In the genomic region with DNA sequence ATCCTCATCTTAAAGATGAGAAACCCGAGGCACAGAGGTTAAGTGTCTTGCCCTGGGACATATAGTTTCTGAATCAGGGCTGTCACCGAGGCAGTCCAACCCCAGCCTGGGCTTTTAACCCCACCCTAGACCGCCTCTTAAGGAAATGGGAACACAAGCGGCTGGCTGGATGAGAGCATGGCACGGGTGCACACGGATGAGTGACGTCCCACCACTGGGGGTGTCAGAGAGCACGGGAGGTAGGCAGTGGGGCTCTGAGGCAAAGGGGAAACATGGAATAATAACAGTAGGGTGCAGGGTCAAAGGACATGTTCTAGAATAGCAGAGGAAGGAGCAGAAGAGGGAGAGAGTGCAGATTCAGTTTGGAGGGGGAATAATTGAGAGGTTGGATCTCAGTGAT, we compare ENCODE assay signal across 12 cellular contexts. TPM values are rescaled to one million over a fixed set of nuclear protein-coding genes. Genes with fewer than 3 reads are reported as not detected.
DNase-seq lines count a peak whose midpoint lies in the region; ATAC-seq, FAIRE-seq and TF ChIP-seq lines count a peak whose summit lies in the region.
"Had no signal": no experiment of that assay in that cellular context is flagged by ENCODE, and none has a peak within 500 bp of the region (broad histone marks: within the 10 kb centered on the region; RNA-seq: fewer than 3 reads in every experiment).

No MANE protein-coding gene starts in this region.

- SMC1A ChIA-PET in GM12878 (lab: Charles Lee; ENCODE audit: uncharacterized antibody, unreplicated experiment) = interaction anchor here (1.1 to 6.3 kb wide), 2 partner anchors 15 to 23 kb away, joined by 3 to 107 read pairs; no protein-coding TSS in a partner anchor

- H3K27ac Mint-ChIP-seq in Calu3 (ENCODE audit: unreplicated experiment) = no peak overlapping the region
- peak overlapping the region in 3 of 9 donors; percentile 26 to 69 (median 48) for H3K27ac Mint-ChIP-seq in naive thymus-derived CD4-positive, alpha-beta T cell

- peak; percentile 11; the same call in 1 of the 2 replicates for TF ChIP-seq RAD21 in GM12878 (IDR thresholded peaks at IDR 0.05; ENCODE audit: insufficient read depth, low read depth, low read length)

- CTCF ChIA-PET in Calu3 (lab: Charles Lee) (no interaction called here), HEK293T (lab: Yijun Ruan, JAX) (no interaction called here), GM12878 (lab: Yijun Ruan, JAX) (interaction anchor here (1.0 to 1.6 kb wide), 2 partner anchors 15 to 129 kb away, joined by 3 to 5 read pairs; no protein-coding TSS in a partner anchor)
- CTCF ChIA-PET in naive thymus-derived CD4-positive, alpha-beta T cell (lab: Charles Lee) = interaction anchor here (4.9 kb wide), 1 partner anchor 22 kb away, joined by 50 read pairs; a partner anchor contains a TSS

- TF ChIP-seq EP300 in GM12878 (IDR thresholded peaks at IDR 0.05; ENCODE audit: borderline replicate concordance in 1 of 2, control insufficient read depth in 1 of 2, low read depth in 2 of 2, low read length in 2 of 2) = no peak

- H3K36me3 Mint-ChIP-seq in Calu3 (ENCODE audit: insufficient read depth, unreplicated experiment) = no peaks in the 10 kb centered on the region
- H3K36me3 Mint-ChIP-seq in naive thymus-derived CD4-positive, alpha-beta T cell = peaks cover 0 to 12% (median 0%) of the 10 kb centered on the region in 5 donors

- H3K4me1 ChIP-seq in GM12878 (ENCODE audit: control insufficient read depth, insufficient read depth, low read length) = peaks cover 73% of the 10 kb centered on the region
- H3K4me1 ChIP-seq in naive thymus-derived CD4-positive, alpha-beta T cell (ENCODE audit: control insufficient read depth in 2 of 2, insufficient read depth in 2 of 2, low read length in 2 of 2) = peaks cover 5 to 43% of the 10 kb centered on the region in 2 donors

- H3K27me3 ChIP-seq in GM12878 (replicated peaks in 1 of 2; ENCODE audit: control insufficient read depth in 2 of 2, insufficient read depth in 2 of 2, low read length in 1 of 2) = no peaks in the 10 kb centered on the region
- no peaks in the 10 kb centered on the region for H3K27me3 ChIP-seq in naive thymus-derived CD4-positive, alpha-beta T cell (ENCODE audit: control insufficient read depth in 2 of 2, insufficient read depth in 2 of 2, low read length in 2 of 2)
- H3K27me3 ChIP-seq: cardiac muscle cell had no signal

- 81% methylated on average over 8 of the region's 8 CpGs for WGBS in GM12878 (ENCODE audit: insufficient coverage, insufficient replicate concordance, low lambda C conversion rate, missing lambda C conversion rate)

- no peak for FAIRE-seq in GM12878 (lab: Jason Lieb, UNC)

- H4K20me1 ChIP-seq in GM12878 (ENCODE audit: control insufficient read depth, insufficient read depth) = no peaks in the 10 kb centered on the region

- DNase-seq in Calu3 (peak; percentile 60), HEK293T (ENCODE audit: extremely low spot score) (peak; percentile 51), GM12878 (ENCODE audit: low read depth, low spot score) (no peak), midbrain (lab: John Stamatoyannopoulos, UW) (no peak), NCI-H2081 treated with DMSO at 0.1 percent for 48 hours (lab: John Stamatoyannopoulos, UW) (no peak), NK-92 (lab: John Stamatoyannopoulos, UW; ENCODE audit: unreplicated experiment) (no peak)
- no peak for DNase-seq in naive thymus-derived CD4-positive, alpha-beta T cell
- DNase-seq: MV-4-11 had no signal

- H3K4me3 ChIP-seq in GM12878 = no peak overlapping the region
- H3K4me3 ChIP-seq in naive thymus-derived CD4-positive, alpha-beta T cell (ENCODE audit: low read length) = no peak overlapping the region
- H3K4me3 ChIP-seq: cardiac muscle cell had no signal

- no peaks in the 10 kb centered on the region for H3K9me3 Mint-ChIP-seq in Calu3 (ENCODE audit: low read depth, unreplicated experiment)
- peaks cover 0 to 2% (median 0%) of the 10 kb centered on the region in 11 donors for H3K9me3 Mint-ChIP-seq in naive thymus-derived CD4-positive, alpha-beta T cell

- RAD21 ChIA-PET in GM12878 (lab: Charles Lee; ENCODE audit: unreplicated experiment) = interaction anchor here (3.0 kb wide), 1 partner anchor 15 kb away, joined by 18 read pairs; no protein-coding TSS in a partner anchor

- TF ChIP-seq POLR2A in GM12878 (IDR thresholded peaks at IDR 0.05; ENCODE audit: low read depth, low read length) = no peak

- peaks cover 11% of the 10 kb centered on the region for H3K4me1 Mint-ChIP-seq in Calu3 (ENCODE audit: low read depth, unreplicated experiment)
- peaks cover 37 to 88% (median 81%) of the 10 kb centered on the region in 7 donors for H3K4me1 Mint-ChIP-seq in naive thymus-derived CD4-positive, alpha-beta T cell

- POLR2A ChIA-PET in HEK293T (lab: Yijun Ruan, JAX) (no interaction called here), GM12878 (lab: Charles Lee) (no interaction called here)
- POLR2A ChIA-PET in naive thymus-derived CD4-positive, alpha-beta T cell (lab: Charles Lee) = interaction anchor here (1.2 kb wide), 1 partner anchor 23 kb away, joined by 4 read pairs; a partner anchor contains a TSS

- no peak for TF ChIP-seq CTCF in Calu3 (IDR thresholded peaks at IDR 0.05; ENCODE audit: unreplicated experiment)
- peak in 2 of 3 experiments; percentile 43 to 45; a peak in 3 of 6 replicates for TF ChIP-seq CTCF in GM12878 (IDR thresholded peaks at IDR 0.05 in 2 of 3, conservative IDR thresholded peaks at IDR 0.05 in 1 of 3; ENCODE audit: control insufficient read depth in 2 of 3, extremely low read depth in 1 of 3, insufficient read depth in 1 of 3, low read depth in 3 of 3, low read length in 3 of 3)

- BruUV-seq in Calu3 (replicated peaks; lab: Mats Ljungman, UMichigan) (no TSS peak), GM12878 (replicated peaks; lab: Mats Ljungman, UMichigan) (TSS peak; percentile 7)

- ATAC-seq in GM12878 = no peak
- peak; percentile 48 for ATAC-seq in naive thymus-derived CD4-positive, alpha-beta T cell
- no peak for ATAC-seq in HG03442 (IDR thresholded peaks at IDR 0.05; ENCODE audit: unreplicated experiment)

- no peak overlapping the region for H2AFZ ChIP-seq in GM12878 (ENCODE audit: control insufficient read depth, low read depth, low read length)

- no peaks in the 10 kb centered on the region; the same call in 2 of the 3 replicates for H3K9me3 ChIP-seq in GM12878 (replicated peaks; ENCODE audit: control insufficient read depth, insufficient read depth, low read length)
- no peaks in the 10 kb centered on the region for H3K9me3 ChIP-seq in naive thymus-derived CD4-positive, alpha-beta T cell (ENCODE audit: control insufficient read depth in 2 of 3, low read length in 3 of 3)

- H3K27me3 Mint-ChIP-seq in Calu3 (ENCODE audit: unreplicated experiment) = peaks cover 80% of the 10 kb centered on the region
- H3K27me3 Mint-ChIP-seq in naive thymus-derived CD4-positive, alpha-beta T cell = peaks cover 0 to 23% (median 0%) of the 10 kb centered on the region in 5 donors

- H3K79me2 ChIP-seq in GM12878 (ENCODE audit: control insufficient read depth, insufficient read depth, low read length) = peaks cover 87% of the 10 kb centered on the region

- H3K4me3 Mint-ChIP-seq in Calu3 (ENCODE audit: low read depth, unreplicated experiment) = peak overlapping the region; percentile 2
- H3K4me3 Mint-ChIP-seq in naive thymus-derived CD4-positive, alpha-beta T cell = peak overlapping the region in 4 of 10 donors; percentile 53 to 67 (median 56)

- no peak overlapping the region for H3K9ac ChIP-seq in GM12878 (ENCODE audit: control insufficient read depth, insufficient read depth, low read length)

- intact Hi-C loops in Calu3 (cut with micrococcal nuclease; ENCODE audit: unreplicated experiment) (no loop called here), GM12878 (cut with micrococcal nuclease; ENCODE audit: unreplicated experiment) (no loop called here)
- intact Hi-C loops in naive thymus-derived CD4-positive, alpha-beta T cell (cut with micrococcal nuclease) = no loop called here

- no peak overlapping the region; the same call in 1 of the 2 replicates for H3K4me2 ChIP-seq in GM12878 (ENCODE audit: control insufficient read depth, insufficient read depth)

- H3K36me3 ChIP-seq in GM12878 (ENCODE audit: control insufficient read depth in 2 of 2, insufficient read depth in 2 of 2, low read length in 1 of 2) = peaks cover 0 to 10% of the 10 kb centered on the region in 2 experiments; a peak in 1 of 4 replicates
- H3K36me3 ChIP-seq in naive thymus-derived CD4-positive, alpha-beta T cell (ENCODE audit: control insufficient read depth in 2 of 3, insufficient read depth in 3 of 3, low read length in 3 of 3) = no peaks in the 10 kb centered on the region
- H3K36me3 ChIP-seq: cardiac muscle cell had no signal

- H3K27ac ChIP-seq in GM12878 (ENCODE audit: control insufficient read depth, insufficient read depth) = no peak overlapping the region
- no peak overlapping the region for H3K27ac ChIP-seq in naive thymus-derived CD4-positive, alpha-beta T cell (ENCODE audit: low read depth, low read length)
- H3K27ac ChIP-seq: cardiac muscle cell had no signal

- in situ Hi-C loops in GM12878 (cut with MboI) = no loop called here

RNA-seq across cellular contexts. Expression of a gene that starts 22.3 kb away (rescaled TPM):
- total RNA-seq in Calu3 (2022) (28.5 and 51.8 TPM in 2 replicates), GM12878 (2014; rRNA removed) (41.2 and 44.3 TPM in 2 replicates), GM12878 (2014; rRNA removed; fragmentation: Illumina TruSeq; extraction: Trizol) (48.6 and 54.1 TPM in 2 replicates), GM12878 (2021) (45.2 and 52.5 TPM in 2 replicates)
- 230 and 231 TPM in 2 replicates for total RNA-seq in GM12878 (2013; cell fraction: nucleolus; rRNA removed)
- polyA plus RNA-seq in GM12878 (2011; ENCODE audit: low read depth) = 26.0 TPM
- polyA plus RNA-seq in GM12878 (2011; rRNA removed) (48.1 and 49.6 TPM in 2 replicates), GM12878 (2014; fragmentation: Illumina TruSeq; extraction: Trizol) (56.3 and 69.7 TPM in 2 replicates), GM12878 (2014; fragmentation: Nextera tagmentation; extraction: Ambion mirVana) (10 to 100 TPM; 17.3 to 22.3 TPM), GM12878 (2014; rRNA removed) (30.7 and 37.3 TPM in 2 replicates), GM12878 (2016; fragmentation: Nextera tagmentation; extraction: Ambion mirVana) (10 to 100 TPM; 28.1 to 35.7 TPM)
- 40.3 and 54.5 TPM in 2 replicates for polyA plus RNA-seq in GM12878 (2011; cell fraction: cytosol; rRNA removed)
- 107 and 148 TPM in 2 replicates for polyA plus RNA-seq in GM12878 (2011; cell fraction: nucleus; rRNA removed)
- polyA plus RNA-seq in GM12878 (2012) = 37.0 and 41.9 TPM in 2 replicates
- polyA minus RNA-seq in GM12878 (2011; rRNA and poly(A)+ RNA removed) = 91.7 and 108 TPM in 2 replicates
- polyA minus RNA-seq in GM12878 (2011; cell fraction: cytosol; rRNA and poly(A)+ RNA removed) = 24.9 and 39.3 TPM in 2 replicates
- polyA minus RNA-seq in GM12878 (2011; cell fraction: nucleus; rRNA and poly(A)+ RNA removed) = 61.4 and 92.7 TPM in 2 replicates
- 10 to 100 TPM in 4 of 5 experiments, 1 to 10 TPM in 1; 5.7 to 55.6 (median 45.9) TPM for total RNA-seq in naive thymus-derived CD4-positive, alpha-beta T cell
- polyA plus RNA-seq in naive thymus-derived CD4-positive, alpha-beta T cell = 10 to 100 TPM in 1 of 2 donors, 1 to 10 TPM in 1; 7.0 to 29.4 TPM
- polyA plus RNA-seq: neural cell had no signal

RNA-seq across cellular contexts. Expression of a gene that starts 50.8 kb away (rescaled TPM):
- total RNA-seq in Calu3 (2022) (not detected in 2 replicates), GM12878 (2014; rRNA removed) (not detected in 2 replicates), GM12878 (2014; rRNA removed; fragmentation: Illumina TruSeq; extraction: Trizol) (not detected in 2 replicates), GM12878 (2021) (not detected in 2 replicates)
- not detected in 2 replicates for total RNA-seq in GM12878 (2013; cell fraction: nucleolus; rRNA removed)
- 0.37 TPM for polyA plus RNA-seq in GM12878 (2011; ENCODE audit: low read depth)
- polyA plus RNA-seq in GM12878 (2011; rRNA removed) (not detected in 2 replicates), GM12878 (2014; fragmentation: Illumina TruSeq; extraction: Trizol) (not detected in 2 replicates), GM12878 (2014; fragmentation: Nextera tagmentation; extraction: Ambion mirVana) (under 1 TPM; 0.04 to 0.06 TPM), GM12878 (2014; rRNA removed) (not detected in 2 replicates), GM12878 (2016; fragmentation: Nextera tagmentation; extraction: Ambion mirVana) (under 1 TPM; 0.35 to 0.71 TPM)
- not detected in 2 replicates for polyA plus RNA-seq in GM12878 (2011; cell fraction: cytosol; rRNA removed)
- polyA plus RNA-seq in GM12878 (2011; cell fraction: nucleus; rRNA removed) = not detected in 2 replicates
- polyA plus RNA-seq in GM12878 (2012) = 0.09 and 0.15 TPM in 2 replicates
- polyA minus RNA-seq in GM12878 (2011; rRNA and poly(A)+ RNA removed) = not detected in 2 replicates
- polyA minus RNA-seq in GM12878 (2011; cell fraction: cytosol; rRNA and poly(A)+ RNA removed) = not detected in 2 replicates
- polyA minus RNA-seq in GM12878 (2011; cell fraction: nucleus; rRNA and poly(A)+ RNA removed) = not detected in 2 replicates
- total RNA-seq in naive thymus-derived CD4-positive, alpha-beta T cell = not detected
- polyA plus RNA-seq in naive thymus-derived CD4-positive, alpha-beta T cell = under 1 TPM in 1 of 2 donors, not detected in 1; 0.18 TPM
- total RNA-seq: activated CD8-positive, alpha-beta memory T cell treated with anti-CD3 and anti-CD28 coated beads for 36 hours had no signal
- polyA plus RNA-seq: neural cell had no signal

Comparison
In these comparisons a context has a peak if more than half of its experiments do, and no peak if none do; other contexts are left out.
1. DNase-seq: peak in Calu3 (single experiment) and HEK293T (single experiment); none in GM12878 (single experiment), naive thymus-derived CD4-positive, alpha-beta T cell (0 of 9), midbrain (single experiment), NCI-H2081 treated with DMSO at 0.1 percent for 48 hours (single experiment) and NK-92 (single experiment).
2. CTCF ChIA-PET loops: an anchor here in GM12878 (1.0 to 1.6 kb wide) and naive thymus-derived CD4-positive, alpha-beta T cell (4.9 kb wide); none called in Calu3 and HEK293T.